In the genomic region with DNA sequence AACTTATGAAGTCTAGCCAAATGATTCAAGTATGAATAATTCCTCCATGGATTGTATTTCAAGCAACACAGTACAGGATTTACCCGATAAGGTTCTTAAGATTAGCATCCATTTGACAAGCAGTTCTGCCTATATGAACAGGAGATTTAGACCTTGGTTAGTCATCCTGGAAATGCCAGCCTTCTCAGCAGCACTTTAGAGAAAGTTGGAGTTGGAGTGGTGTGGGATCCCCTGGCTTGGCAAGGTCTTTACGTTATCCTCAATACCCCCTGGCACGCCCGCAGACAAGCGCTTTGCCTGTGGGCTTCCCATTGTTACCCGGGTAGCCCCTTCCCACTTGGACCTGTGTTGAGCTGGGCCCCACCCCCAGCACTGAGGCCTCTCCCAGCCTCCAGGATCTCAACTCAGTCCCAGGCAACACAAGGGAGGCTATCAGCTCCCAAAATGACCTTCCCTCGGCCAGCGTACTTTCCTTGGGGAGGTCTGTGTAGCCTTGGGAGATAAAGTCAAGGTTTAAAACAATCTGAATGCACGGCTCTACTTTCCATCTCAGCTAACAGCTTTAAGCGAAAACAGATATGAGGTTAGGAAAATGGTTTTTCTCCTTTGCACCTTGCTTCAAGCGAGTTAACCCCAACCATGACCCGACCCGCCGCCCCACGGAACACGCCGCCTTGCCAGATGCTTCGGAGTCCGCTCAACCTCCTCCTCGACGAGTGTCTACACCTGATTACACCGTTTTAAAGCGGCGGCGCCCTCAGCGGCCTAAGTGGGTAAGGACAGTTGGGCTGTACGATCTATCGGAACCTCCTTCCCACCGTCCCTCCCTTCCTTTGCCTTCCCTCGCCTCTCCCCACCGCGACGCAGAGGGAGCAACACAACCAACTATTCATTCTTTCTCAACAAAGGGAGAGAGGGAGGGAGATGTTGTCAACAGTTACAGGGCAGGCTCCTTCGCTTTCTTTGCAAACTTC, we compare ENCODE assay signal across 8 cellular contexts. TPM values are rescaled to one million over a fixed set of nuclear protein-coding genes. Genes with fewer than 3 reads are reported as not detected.
DNase-seq lines count a peak whose midpoint lies in the region; ATAC-seq and TF ChIP-seq lines count a peak whose summit lies in the region.

No MANE protein-coding gene starts in this region.

- peaks cover 4% of the 10 kb centered on the region for H3K36me3 Mint-ChIP-seq in activated T-helper 1 cell treated with anti-CD3 and anti-CD28 coated beads, Interleukin-12 subunit alpha, Interleukin-12 subunit beta, Interleukin-2, Interleukin-4 antibody, amounts not matched to agents 30 ng/mL and 10 ng/mL and 1 ng/mL, durations not matched to agents 14 hours and 24 hours and 36 hours (ENCODE audit: low read depth)
- H3K36me3 Mint-ChIP-seq in naive B cell: no peaks in the 10 kb centered on the region

- intact Hi-C loops in activated T-helper 1 cell treated with anti-CD3 and anti-CD28 coated beads, Interleukin-12 subunit alpha, Interleukin-12 subunit beta, Interleukin-2, Interleukin-4 antibody, amounts not matched to agents 30 ng/mL and 10 ng/mL and 1 ng/mL, durations not matched to agents 14 hours and 24 hours and 36 hours (cut with micrococcal nuclease): loop anchor here (5.0 kb wide), 3 partner anchors 37 to 167 kb away; no protein-coding TSS in a partner anchor

- ATAC-seq in HG02798 (IDR thresholded peaks at IDR 0.05; ENCODE audit: poor library complexity, unreplicated experiment) (peak; percentile 73), naive B cell (ENCODE audit: low read depth in 2 of 2) (peak; percentile 82 to 84), thoracic aorta (ENCODE audit: insufficient number of reproducible peaks, low FRiP score, low read depth) (peak; percentile 90)

- TF ChIP-seq CTCF in GM13976 (IDR thresholded peaks at IDR 0.05; ENCODE audit: borderline replicate concordance, control extremely low read depth, extremely low read depth, insufficient read depth, missing control alignments) (peak; percentile 53), thoracic aorta (IDR thresholded peaks at IDR 0.05) (peak; percentile 64)

- no peaks in the 10 kb centered on the region for H3K36me3 ChIP-seq in thoracic aorta

- no peaks in the 10 kb centered on the region for H3K9me3 ChIP-seq in thoracic aorta

- peak; percentile 82 for DNase-seq in ACHN
- peak; percentile 86 for DNase-seq in GM13976 (ENCODE audit: low spot score)
- peak; percentile 80 for DNase-seq in NCI-H460 (ENCODE audit: extremely low read depth, low read depth)
- DNase-seq in activated T-helper 1 cell treated with anti-CD3 and anti-CD28 coated beads, Interleukin-12 subunit alpha, Interleukin-12 subunit beta, Interleukin-2, Interleukin-4 antibody, amounts not matched to agents 30 ng/mL and 10 ng/mL and 1 ng/mL, durations not matched to agents 14 hours and 24 hours and 36 hours (ENCODE audit: low spot score): peak; percentile 19
- DNase-seq in fibroblast of the conjunctiva (ENCODE audit: low read depth): peak; percentile 84
- peak; percentile 66 for DNase-seq in naive B cell
- DNase-seq in thoracic aorta (ENCODE audit: low spot score): peak; percentile 54

- H3K4me1 Mint-ChIP-seq in activated T-helper 1 cell treated with anti-CD3 and anti-CD28 coated beads, Interleukin-12 subunit alpha, Interleukin-12 subunit beta, Interleukin-2, Interleukin-4 antibody, amounts not matched to agents 30 ng/mL and 10 ng/mL and 1 ng/mL, durations not matched to agents 14 hours and 24 hours and 36 hours (ENCODE audit: low read depth): peaks cover 12% of the 10 kb centered on the region
- peaks cover 28 to 40% (median 32%) of the 10 kb centered on the region in 3 donors for H3K4me1 Mint-ChIP-seq in naive B cell

- in situ Hi-C loops in ACHN (cut with HindIII; ENCODE audit: low pct_ligation_motif_present, low pct_unique_long_range_greater_than_20kb, low sequenced_read_pairs) (no loop called here), GM13976 (cut with MboI; ENCODE audit: low sequenced_read_pairs, unreplicated experiment) (no loop called here)

- no peaks in the 10 kb centered on the region for H3K27me3 ChIP-seq in thoracic aorta (replicated peaks; ENCODE audit: insufficient read depth)

- H3K27ac ChIP-seq in thoracic aorta: peak overlapping the region; percentile 83 to 92

- H3K9me3 Mint-ChIP-seq in activated T-helper 1 cell treated with anti-CD3 and anti-CD28 coated beads, Interleukin-12 subunit alpha, Interleukin-12 subunit beta, Interleukin-2, Interleukin-4 antibody, amounts not matched to agents 30 ng/mL and 10 ng/mL and 1 ng/mL, durations not matched to agents 14 hours and 24 hours and 36 hours: no peaks in the 10 kb centered on the region
- no peaks in the 10 kb centered on the region for H3K9me3 Mint-ChIP-seq in naive B cell

- peak overlapping the region; percentile 84 for H3K4me3 Mint-ChIP-seq in activated T-helper 1 cell treated with anti-CD3 and anti-CD28 coated beads, Interleukin-12 subunit alpha, Interleukin-12 subunit beta, Interleukin-2, Interleukin-4 antibody, amounts not matched to agents 30 ng/mL and 10 ng/mL and 1 ng/mL, durations not matched to agents 14 hours and 24 hours and 36 hours
- H3K4me3 Mint-ChIP-seq in naive B cell: peak overlapping the region; percentile 85 to 100 (median 96)

- no peak overlapping the region for H3K27ac Mint-ChIP-seq in activated T-helper 1 cell treated with anti-CD3 and anti-CD28 coated beads, Interleukin-12 subunit alpha, Interleukin-12 subunit beta, Interleukin-2, Interleukin-4 antibody, amounts not matched to agents 30 ng/mL and 10 ng/mL and 1 ng/mL, durations not matched to agents 14 hours and 24 hours and 36 hours
- H3K27ac Mint-ChIP-seq in naive B cell: peak overlapping the region in 5 of 6 donors; percentile 17 to 93 (median 91)

- peaks cover 11 to 31% of the 10 kb centered on the region in 2 donors for H3K4me1 ChIP-seq in thoracic aorta (ENCODE audit: control insufficient read depth in 1 of 2, low read depth in 2 of 2)

- H3K27me3 Mint-ChIP-seq in activated T-helper 1 cell treated with anti-CD3 and anti-CD28 coated beads, Interleukin-12 subunit alpha, Interleukin-12 subunit beta, Interleukin-2, Interleukin-4 antibody, amounts not matched to agents 30 ng/mL and 10 ng/mL and 1 ng/mL, durations not matched to agents 14 hours and 24 hours and 36 hours (ENCODE audit: insufficient read depth): peaks cover 72% of the 10 kb centered on the region
- H3K27me3 Mint-ChIP-seq in naive B cell: no peaks in the 10 kb centered on the region

- peak overlapping the region; percentile 89 for H3K4me3 ChIP-seq in thoracic aorta

RNA-seq across cellular contexts. Expression of gene BCAR3, which starts 1.2 kb away (rescaled TPM):
- total RNA-seq in NCI-H460 (2014; rRNA removed; shearing (Covaris generic)): 69.1 and 69.3 TPM in 2 replicates
- polyA plus RNA-seq in NCI-H460 (2014; cell fraction: nucleus; rRNA removed): 49.7 and 61.3 TPM in 2 replicates
- total RNA-seq in activated T-helper 1 cell treated with anti-CD3 and anti-CD28 coated beads, Interleukin-12 subunit alpha, Interleukin-12 subunit beta, Interleukin-2, Interleukin-4 antibody, amounts not matched to agents 30 ng/mL and 10 ng/mL and 1 ng/mL, durations not matched to agents 14 hours and 24 hours and 36 hours: 0.29 and 1.1 TPM in 2 replicates
- 1 to 10 TPM in 4 of 6 donors, under 1 TPM in 1, not detected in 1; 0.73 to 3.2 (median 1.7) TPM for polyA plus RNA-seq in naive B cell (ENCODE audit: low read depth in 6 of 6)
- 10 to 100 TPM; 26.7 to 36.3 TPM for total RNA-seq in thoracic aorta

Comparison
In these comparisons a context has a peak if more than half of its experiments do, and no peak if none do; other contexts are left out.
1. Peak in every context shown above with its lines: DNase-seq, ATAC-seq, H3K4me3 ChIP-seq and H3K27ac ChIP-seq.
2. DNase-seq: peak in every context shown above with its lines; median percentile 86 in GM13976; 84 in fibroblast of the conjunctiva; 82 in ACHN; 80 in NCI-H460; 66 in naive B cell; 54 in thoracic aorta; 19 in activated T-helper 1 cell treated with anti-CD3 and anti-CD28 coated beads, Interleukin-12 subunit alpha, Interleukin-12 subunit beta, Interleukin-2, Interleukin-4 antibody, amounts not matched to agents 30 ng/mL and 10 ng/mL and 1 ng/mL, durations not matched to agents 14 hours and 24 hours and 36 hours.
3. RNA of gene BCAR3, which starts 1.2 kb away (total RNA-seq): 69.1 to 69.3 TPM in NCI-H460 and 26.7 to 36.3 TPM in thoracic aorta; 0.29 to 1.1 TPM in activated T-helper 1 cell treated with anti-CD3 and anti-CD28 coated beads, Interleukin-12 subunit alpha, Interleukin-12 subunit beta, Interleukin-2, Interleukin-4 antibody, amounts not matched to agents 30 ng/mL and 10 ng/mL and 1 ng/mL, durations not matched to agents 14 hours and 24 hours and 36 hours; every median in the first group is over 10 times any median in the second.